In genomic region chr12:65252515-65252914, GRCh38 we compare ENCODE assay signal across 29 cellular contexts.
"Had no signal": no experiment of that assay in that cellular context is flagged by ENCODE, and none has a peak within 500 bp of the region (broad histone marks: within the 10 kb centered on the region; RNA-seq: fewer than 3 reads in every experiment).

No MANE protein-coding gene starts in this region.

- FAIRE-seq: urothelium cell line had no signal

- H3K4me1 Mint-ChIP-seq: stimulated activated memory B cell treated with anti-CD40 and anti-IgM and Interleukin-4, amounts not matched to agents 10 μg/mL and 1 μg/mL and 100 μg/mL, for 72 hours had no signal

- ATAC-seq: stimulated activated effector memory CD8-positive, alpha-beta T cell treated with anti-CD3 and anti-CD28 coated beads, Interleukin-12 subunit alpha, Interleukin-12 subunit beta, amount 100 ng/mL, for 72 hours; stimulated activated memory B cell treated with anti-CD40 and anti-IgM and Interleukin-4, amounts not matched to agents 10 μg/mL and 1 μg/mL and 100 μg/mL, for 72 hours; stimulated activated naive B cell treated with anti-CD40 and anti-IgM and Interleukin-4, amounts not matched to agents 10 μg/mL and 1 μg/mL and 100 μg/mL, for 72 hours; stimulated activated naive CD8-positive, alpha-beta T cell treated with anti-CD3 and anti-CD28 coated beads, Interleukin-15, amount 100 ng/mL, for 72 hours; stimulated activated naive CD8-positive, alpha-beta T cell treated with anti-CD3 and anti-CD28 coated beads, Interleukin-15, Interleukin-2, amounts not matched to agents 100 U/mL and 50 U/mL, for 24 hours; upper lobe of right lung had no signal

- H3K27ac ChIP-seq: stomach, suprapubic skin, testis, thyroid gland, tibial nerve, transverse colon, upper lobe of left lung, upper lobe of right lung, uterus, vagina had no signal

- H3K9me3 ChIP-seq: stomach, suprapubic skin, testis, thoracic aorta, thyroid gland, tibial artery, tibial nerve, transverse colon, upper lobe of left lung, upper lobe of right lung, uterus, vagina had no signal

- H3K27ac Mint-ChIP-seq: stimulated activated effector memory CD8-positive, alpha-beta T cell treated with anti-CD3 and anti-CD28 coated beads, Interleukin-12 subunit alpha, Interleukin-12 subunit beta, amount 100 ng/mL, for 72 hours; stimulated activated memory B cell treated with anti-CD40 and anti-IgM and Interleukin-4, amounts not matched to agents 10 μg/mL and 1 μg/mL and 100 μg/mL, for 72 hours; stimulated activated naive B cell treated with anti-CD40 and anti-IgM and Interleukin-4, amounts not matched to agents 10 μg/mL and 1 μg/mL and 100 μg/mL, for 72 hours; stimulated activated naive CD8-positive, alpha-beta T cell treated with anti-CD3 and anti-CD28 coated beads, Interleukin-15, Interleukin-2, amounts not matched to agents 100 ng/mL and 50 ng/mL, for 24 hours; type B pancreatic cell had no signal

- H3K27me3 ChIP-seq: stomach, suprapubic skin, testis, thyroid gland, tibial artery, tibial nerve, transverse colon, upper lobe of left lung, upper lobe of right lung, uterus, vagina had no signal

- H3K4me3 ChIP-seq: stomach, suprapubic skin, testis, thoracic aorta, thyroid gland, tibial artery, tibial nerve, transverse colon, upper lobe of left lung, upper lobe of right lung, uterus, vagina had no signal

- H3K9me3 Mint-ChIP-seq: stimulated activated effector memory CD8-positive, alpha-beta T cell treated with anti-CD3 and anti-CD28 coated beads, Interleukin-12 subunit alpha, Interleukin-12 subunit beta, amount 100 ng/mL, for 72 hours; stimulated activated memory B cell treated with anti-CD40 and anti-IgM and Interleukin-4, amounts not matched to agents 10 μg/mL and 1 μg/mL and 100 μg/mL, for 72 hours; stimulated activated naive B cell treated with anti-CD40 and anti-IgM and Interleukin-4, amounts not matched to agents 10 μg/mL and 1 μg/mL and 100 μg/mL, for 72 hours; stimulated activated naive CD8-positive, alpha-beta T cell treated with anti-CD3 and anti-CD28 coated beads, Interleukin-15, Interleukin-2, amounts not matched to agents 100 ng/mL and 50 ng/mL, for 24 hours; type B pancreatic cell had no signal

- H3K4me1 ChIP-seq: stomach, suprapubic skin, testis, thyroid gland, tibial nerve, transverse colon, upper lobe of left lung, upper lobe of right lung, uterus, vagina had no signal

- DNase-seq: stimulated activated CD4-positive, alpha-beta T cell treated with anti-CD3 and anti-CD28 coated beads, Interleukin-2, amount 100 ng/mL, for 48 hours; stimulated activated CD4-positive, alpha-beta T cell treated with anti-CD3 and anti-CD28 coated beads, Interleukin-4, amount 100 ng/mL, for 1 hour; stimulated activated CD4-positive, alpha-beta T cell treated with anti-CD3 and anti-CD28 coated beads, Interleukin-4, amount 100 ng/mL, for 24 hours; stimulated activated CD4-positive, alpha-beta T cell treated with anti-CD3 and anti-CD28 coated beads, Interleukin-4, amount 100 ng/mL, for 4 hours; stimulated activated CD8-positive, alpha-beta memory T cell treated with anti-CD3 and anti-CD28 coated beads, Interleukin-4, amount 100 ng/mL, for 48 hours; stimulated activated naive B cell treated with anti-CD40 and anti-IgM and Interleukin-4, amounts not matched to agents 10 μg/mL and 1 μg/mL and 100 μg/mL, for 72 hours; stimulated activated naive CD4-positive, alpha-beta T cell; stimulated activated naive CD4-positive, alpha-beta T cell treated with Interleukin-2 at 50 U/mL for 16 hours; stimulated activated naive CD8-positive, alpha-beta T cell treated with anti-CD3 and anti-CD28 coated beads, Interleukin-15, amount 100 ng/mL, for 72 hours; stimulated activated naive CD8-positive, alpha-beta T cell treated with anti-CD3 and anti-CD28 coated beads, Interleukin-15, Interleukin-2, amounts not matched to agents 100 U/mL and 50 U/mL, for 24 hours; stomach; substantia nigra; testis; thyroid gland; tibial artery; transverse colon; trophoblast cell; upper lobe of left lung; upper lobe of right lung; uterus had no signal

- H3K4me3 Mint-ChIP-seq: stimulated activated effector memory CD8-positive, alpha-beta T cell treated with anti-CD3 and anti-CD28 coated beads, Interleukin-12 subunit alpha, Interleukin-12 subunit beta, amount 100 ng/mL, for 72 hours; stimulated activated memory B cell treated with anti-CD40 and anti-IgM and Interleukin-4, amounts not matched to agents 10 μg/mL and 1 μg/mL and 100 μg/mL, for 72 hours; stimulated activated naive B cell treated with anti-CD40 and anti-IgM and Interleukin-4, amounts not matched to agents 10 μg/mL and 1 μg/mL and 100 μg/mL, for 72 hours; stimulated activated naive CD8-positive, alpha-beta T cell treated with anti-CD3 and anti-CD28 coated beads, Interleukin-15, amount 100 ng/mL, for 72 hours; stimulated activated naive CD8-positive, alpha-beta T cell treated with anti-CD3 and anti-CD28 coated beads, Interleukin-15, Interleukin-2, amounts not matched to agents 100 ng/mL and 50 ng/mL, for 24 hours; type B pancreatic cell had no signal

- H3K36me3 ChIP-seq: thoracic aorta, thyroid gland, tibial artery, transverse colon, upper lobe of right lung, uterus, vagina had no signal

- H3K27me3 Mint-ChIP-seq: stimulated activated memory B cell treated with anti-CD40 and anti-IgM and Interleukin-4, amounts not matched to agents 10 μg/mL and 1 μg/mL and 100 μg/mL, for 72 hours; stimulated activated naive B cell treated with anti-CD40 and anti-IgM and Interleukin-4, amounts not matched to agents 10 μg/mL and 1 μg/mL and 100 μg/mL, for 72 hours; stimulated activated naive CD8-positive, alpha-beta T cell treated with anti-CD3 and anti-CD28 coated beads, Interleukin-15, amount 100 ng/mL, for 72 hours; type B pancreatic cell had no signal
